ENCODE assay signal across 34 cellular contexts in genomic region chr12:12945591-12945990, GRCh38. TPM values are rescaled to one million over a fixed set of nuclear protein-coding genes. Genes with fewer than 3 reads are reported as not detected.
"Had no signal": no experiment of that assay in that cellular context is flagged by ENCODE, and none has a peak within 500 bp of the region (broad histone marks: within the 10 kb centered on the region; RNA-seq: fewer than 3 reads in every experiment).

No MANE protein-coding gene starts in this region.

- FAIRE-seq: bronchial epithelial cell had no signal

- H3K4me2 ChIP-seq: PC-9 had no signal

- H3K27ac ChIP-seq: PC-9, WERI-Rb-1 had no signal

- H3K27me3 ChIP-seq: MG63 had no signal

- H2AFZ ChIP-seq: PC-9 had no signal

- DNase-seq: activated CD4-positive, alpha-beta T cell treated with anti-CD3 and anti-CD28 coated beads for 1 hour; activated CD4-positive, alpha-beta T cell treated with anti-CD3 and anti-CD28 coated beads, Interleukin-2, amount 10 ng/mL, durations not matched to agents 24 days and 14 days; activated CD4-positive, alpha-beta T cell treated with anti-CD3 and anti-CD28 coated beads, Interleukin-2, amount 50 U/mL, for 4 hours; activated CD4-positive, CD25-positive, alpha-beta regulatory T cell; activated CD8-positive, alpha-beta T cell treated with anti-CD3 and anti-CD28 coated beads for 36 hours; activated gamma-delta T cell; activated naive CD4-positive, alpha-beta T cell treated with Interleukin-2 at 50 U/mL for 16 hours; activated naive CD8-positive, alpha-beta T cell treated with anti-CD3 and anti-CD28 coated beads, Interleukin-2, amount 10 ng/mL, durations not matched to agents 7 days and 5 days; activated T-cell treated with anti-CD3 and anti-CD28 coated beads, Interleukin-2, amount 50 U/mL, for 1 hour; activated T-cell treated with anti-CD3 and anti-CD28 coated beads, Interleukin-2, amount 50 U/mL, for 72 hours; anterior cingulate cortex; central memory CD4-positive, alpha-beta T cell; Kasumi-1; KG1; MG63; NCI-H1048; NCI-H1105 treated with DMSO at 0.1 percent for 48 hours; NCI-H1436; NCI-H1694; NCI-H2029; NCI-H510A; NCI-H526; NCI-H748 treated with DMSO at 0.1 percent for 48 hours; PC-9; Right ventricle myocardium superior; SW 1271; T1000; WERI-Rb-1 had no signal

- H3K4me3 ChIP-seq: MG63, PC-9 had no signal

- H3K9me3 ChIP-seq: MG63 had no signal

- ATAC-seq: activated CD8-positive, alpha-beta T cell treated with anti-CD3 and anti-CD28 coated beads for 36 hours; activated T-cell treated with anti-CD3 and anti-CD28 coated beads, Interleukin-2, amount 50 U/mL, for 72 hours; activated T-helper 17 cell treated with anti-CD3 and anti-CD28 coated beads, Interleukin-2, amount 50 U/mL, for 72 hours had no signal

- H3K36me3 ChIP-seq: MG63, WERI-Rb-1 had no signal

RNA-seq across cellular contexts. Expression of gene GPRC5D, which starts 6.4 kb away (rescaled TPM):
- total RNA-seq: activated CD4-positive, alpha-beta T cell treated with anti-CD3 and anti-CD28 coated beads, Interleukin-2, amount 10 ng/mL, durations not matched to agents 24 days and 14 days; activated CD8-positive, alpha-beta memory T cell treated with anti-CD3 and anti-CD28 coated beads for 36 hours; activated CD8-positive, alpha-beta T cell treated with anti-CD3 and anti-CD28 coated beads for 36 hours; activated naive CD8-positive, alpha-beta T cell treated with anti-CD3 and anti-CD28 coated beads, Interleukin-2, amount 10 ng/mL, durations not matched to agents 7 days and 5 days; activated T-cell treated with anti-CD3 and anti-CD28 coated beads, Interleukin-2, amount 50 U/mL, for 72 hours; activated T-helper 17 cell treated with anti-CD3 and anti-CD28 coated beads, Interleukin-2, amount 50 U/mL, for 72 hours; bronchial epithelial cell; OCI-LY7; PC-9; Right ventricle myocardium superior; T-helper 1 cell treated with Interleukin-12 subunit alpha and Interleukin-12 subunit beta and Interleukin-4 antibody, amounts not matched to agents 30 ng/mL and 1 ng/mL, for 36 hours; T-helper 2 cell treated with Interferon-gamma antibody and Interleukin-4, amounts not matched to agents 100 ng/mL and 5 ng/mL, for 36 hours had no signal

RNA-seq across cellular contexts. Expression of gene GPRC5A, which starts 54.2 kb away (rescaled TPM):
- total RNA-seq: activated CD4-positive, alpha-beta T cell treated with anti-CD3 and anti-CD28 coated beads, Interleukin-2, amount 10 ng/mL, durations not matched to agents 24 days and 14 days; activated CD8-positive, alpha-beta memory T cell treated with anti-CD3 and anti-CD28 coated beads for 36 hours; activated naive CD8-positive, alpha-beta T cell treated with anti-CD3 and anti-CD28 coated beads, Interleukin-2, amount 10 ng/mL, durations not matched to agents 7 days and 5 days; T-helper 1 cell treated with Interleukin-12 subunit alpha and Interleukin-12 subunit beta and Interleukin-4 antibody, amounts not matched to agents 30 ng/mL and 1 ng/mL, for 36 hours had no signal
